13 cellular contexts compared by ENCODE assay signal in the genomic region with DNA sequence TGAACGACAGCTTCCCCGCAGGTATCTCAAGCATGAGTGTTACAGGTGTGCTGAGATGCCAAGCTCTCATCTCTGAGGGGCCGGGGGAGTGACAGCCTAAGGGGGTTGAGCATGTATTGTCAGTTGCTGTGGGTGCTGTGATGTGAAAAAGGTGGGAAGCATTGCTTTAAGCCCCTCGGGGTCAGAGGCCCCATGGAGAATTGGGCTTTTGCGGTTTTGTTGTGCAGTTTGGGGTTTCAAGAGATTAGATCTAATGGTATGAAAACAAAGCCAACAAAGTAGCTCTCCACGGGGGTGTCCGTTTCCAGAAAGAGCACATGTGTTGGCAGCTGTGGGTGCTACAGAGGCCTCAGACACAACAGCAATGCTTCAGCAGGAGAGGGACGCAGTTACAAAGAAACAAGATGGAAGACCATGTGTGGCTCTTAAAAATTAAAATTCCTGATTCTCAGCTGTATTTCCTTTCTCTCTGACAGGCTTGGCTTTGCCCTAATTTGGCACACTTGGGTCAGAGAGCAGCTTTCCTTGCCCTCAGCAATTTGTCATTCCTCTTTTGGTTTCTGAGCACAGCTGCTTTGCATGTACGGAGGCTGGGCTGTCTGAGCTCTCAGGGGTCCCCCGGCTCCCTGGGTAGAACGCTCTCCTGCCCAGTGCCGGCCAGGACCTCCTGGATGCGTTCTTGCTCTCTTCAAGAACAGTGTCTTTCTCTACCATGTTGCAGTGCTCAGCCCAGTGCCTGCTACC. TPM values are rescaled to one million over a fixed set of nuclear protein-coding genes. Genes with fewer than 3 reads are reported as not detected.
DNase-seq lines count a peak whose midpoint lies in the region; ATAC-seq and TF ChIP-seq lines count a peak whose summit lies in the region.
"Had no signal": no experiment of that assay in that cellular context is flagged by ENCODE, and none has a peak within 500 bp of the region (broad histone marks: within the 10 kb centered on the region; RNA-seq: fewer than 3 reads in every experiment).

No MANE protein-coding gene starts in this region.

- ATAC-seq in activated CD8-positive, alpha-beta T cell treated with anti-CD3 and anti-CD28 coated beads for 36 hours, result no peak
- ATAC-seq in activated CD8-positive, alpha-beta T cell treated with anti-CD3 and anti-CD28 coated beads, Interleukin-2, amount 10 ng/mL, durations not matched to agents 7 days and 5 days, result no peak
- ATAC-seq in memory B cell (ENCODE audit: low read depth) (peak; percentile 18), thoracic aorta (ENCODE audit: insufficient number of reproducible peaks, low FRiP score, low read depth) (no peak)
- ATAC-seq: A549 had no signal

- H3K4me3 Mint-ChIP-seq in activated CD8-positive, alpha-beta T cell treated with anti-CD3 and anti-CD28 coated beads for 36 hours, result no peak overlapping the region
- no peak overlapping the region for H3K4me3 Mint-ChIP-seq in activated CD8-positive, alpha-beta T cell treated with anti-CD3 and anti-CD28 coated beads, Interleukin-2, amount 10 ng/mL, durations not matched to agents 7 days and 5 days
- peak overlapping the region; percentile 82 for H3K4me3 Mint-ChIP-seq in memory B cell

- no peaks in the 10 kb centered on the region for H3K27me3 Mint-ChIP-seq in activated CD8-positive, alpha-beta T cell treated with anti-CD3 and anti-CD28 coated beads for 36 hours
- H3K27me3 Mint-ChIP-seq in activated CD8-positive, alpha-beta T cell treated with anti-CD3 and anti-CD28 coated beads, Interleukin-2, amount 10 ng/mL, durations not matched to agents 7 days and 5 days (ENCODE audit: low read depth), result no peaks in the 10 kb centered on the region
- no peaks in the 10 kb centered on the region for H3K27me3 Mint-ChIP-seq in memory B cell

- no peak overlapping the region for H2AFZ ChIP-seq in MM.1S (ENCODE audit: low read length)

- DNase-seq in activated CD8-positive, alpha-beta T cell treated with anti-CD3 and anti-CD28 coated beads for 36 hours, result peak; percentile 12
- no peak for DNase-seq in activated CD8-positive, alpha-beta T cell treated with anti-CD3 and anti-CD28 coated beads, Interleukin-2, amount 10 ng/mL, durations not matched to agents 7 days and 5 days
- DNase-seq in MM.1S (peak; percentile 55), memory B cell (ENCODE audit: low spot score in 2 of 2) (no peak), thoracic aorta (ENCODE audit: low spot score) (no peak), retina (no peak), NCI-H82 treated with DMSO at 0.1 percent for 48 hours (lab: John Stamatoyannopoulos, UW; ENCODE audit: unreplicated experiment) (no peak)
- no peak for DNase-seq in activated CD8-positive, alpha-beta memory T cell treated with anti-CD3 and anti-CD28 coated beads, Interleukin-2, amount 50 U/mL, for 48 hours
- DNase-seq: activated CD4-positive, CD25-positive, alpha-beta regulatory T cell; NCI-H510A; ovary; stimulated activated CD4-positive, alpha-beta T cell treated with anti-CD3 and anti-CD28 coated beads, Interleukin-2, amount 100 ng/mL, for 48 hours had no signal

- peaks cover 50% of the 10 kb centered on the region for H3K4me1 Mint-ChIP-seq in activated CD8-positive, alpha-beta T cell treated with anti-CD3 and anti-CD28 coated beads for 36 hours (ENCODE audit: low read depth)
- peaks cover 46% of the 10 kb centered on the region for H3K4me1 Mint-ChIP-seq in activated CD8-positive, alpha-beta T cell treated with anti-CD3 and anti-CD28 coated beads, Interleukin-2, amount 10 ng/mL, durations not matched to agents 7 days and 5 days (ENCODE audit: low read depth)
- H3K4me1 Mint-ChIP-seq in memory B cell, result peaks cover 79% of the 10 kb centered on the region

- POLR2A ChIA-PET in activated CD8-positive, alpha-beta T cell treated with anti-CD3 and anti-CD28 coated beads for 36 hours (lab: Charles Lee), result interaction anchor here (1.4 kb wide), 1 partner anchor 9 kb away, joined by 4 read pairs; no protein-coding TSS in a partner anchor
- POLR2A ChIA-PET in activated CD8-positive, alpha-beta T cell treated with anti-CD3 and anti-CD28 coated beads, Interleukin-2, amount 10 ng/mL, durations not matched to agents 7 days and 5 days (lab: Charles Lee), result interaction anchor here (0.9 to 1.8 kb wide), 2 partner anchors 15 to 16 kb away, joined by 3 to 6 read pairs; no protein-coding TSS in a partner anchor

- H3K36me3 ChIP-seq in MM.1S (replicated peaks; ENCODE audit: insufficient read depth, low read length), result no peaks in the 10 kb centered on the region
- H3K36me3 ChIP-seq in thoracic aorta, result peaks cover 6% of the 10 kb centered on the region
- H3K36me3 ChIP-seq: ovary had no signal

- H3K79me2 ChIP-seq in MM.1S (ENCODE audit: low read length), result peaks cover 87% of the 10 kb centered on the region

- intact Hi-C loops in activated CD8-positive, alpha-beta T cell treated with anti-CD3 and anti-CD28 coated beads for 36 hours (cut with micrococcal nuclease), result no loop called here

- TF ChIP-seq CTCF in activated CD8-positive, alpha-beta T cell treated with anti-CD3 and anti-CD28 coated beads for 36 hours (IDR thresholded peaks at IDR 0.05), result no peak
- TF ChIP-seq CTCF in MM.1S (IDR thresholded peaks at IDR 0.05; ENCODE audit: low read length) (no peak), thoracic aorta (IDR thresholded peaks at IDR 0.05) (no peak)

- peaks cover 1% of the 10 kb centered on the region for H3K36me3 Mint-ChIP-seq in activated CD8-positive, alpha-beta T cell treated with anti-CD3 and anti-CD28 coated beads for 36 hours (ENCODE audit: low read depth)
- H3K36me3 Mint-ChIP-seq in activated CD8-positive, alpha-beta T cell treated with anti-CD3 and anti-CD28 coated beads, Interleukin-2, amount 10 ng/mL, durations not matched to agents 7 days and 5 days (ENCODE audit: low read depth), result peaks cover 1% of the 10 kb centered on the region
- H3K36me3 Mint-ChIP-seq in memory B cell, result peaks cover 13% of the 10 kb centered on the region

- peak overlapping the region; percentile 78 for H3K27ac ChIP-seq in MM.1S (ENCODE audit: low read length)
- H3K27ac ChIP-seq in thoracic aorta, result peak overlapping the region; percentile 36 to 59
- H3K27ac ChIP-seq: A549, ovary had no signal

- H3K27me3 ChIP-seq in MM.1S (replicated peaks; ENCODE audit: insufficient read depth, low read length) (no peaks in the 10 kb centered on the region), thoracic aorta (replicated peaks; ENCODE audit: insufficient read depth) (no peaks in the 10 kb centered on the region)
- H3K27me3 ChIP-seq: ovary had no signal

- H3K4me3 ChIP-seq in MM.1S (ENCODE audit: low read length) (0 out of 2 replicates have a peak overlapping the region, but pooled peaks have one; percentile 14), thoracic aorta (peak overlapping the region; percentile 22)
- H3K4me3 ChIP-seq: A549, ovary had no signal

- H3K9me3 ChIP-seq in MM.1S (replicated peaks; ENCODE audit: insufficient read depth, low read length), result no peaks in the 10 kb centered on the region
- no peaks in the 10 kb centered on the region for H3K9me3 ChIP-seq in thoracic aorta
- H3K9me3 ChIP-seq: A549, ovary had no signal

- H3K4me1 ChIP-seq in MM.1S (ENCODE audit: low read length) (peaks cover 57% of the 10 kb centered on the region), thoracic aorta (ENCODE audit: control insufficient read depth in 1 of 2, low read depth in 2 of 2) (peaks cover 52 to 93% of the 10 kb centered on the region in 2 donors)

- CTCF ChIA-PET in activated CD8-positive, alpha-beta T cell treated with anti-CD3 and anti-CD28 coated beads for 36 hours (lab: Charles Lee), result interaction anchor here (0.8 to 1.2 kb wide), 3 partner anchors 9 to 102 kb away, joined by 3 read pairs; no protein-coding TSS in a partner anchor
- CTCF ChIA-PET in activated CD8-positive, alpha-beta T cell treated with anti-CD3 and anti-CD28 coated beads, Interleukin-2, amount 10 ng/mL, durations not matched to agents 7 days and 5 days (lab: Charles Lee), result interaction anchor here (0.7 to 1.7 kb wide), 9 partner anchors 9 to 101 kb away, joined by 3 to 6 read pairs (median 4); no protein-coding TSS in a partner anchor

- H3K4me2 ChIP-seq in MM.1S (ENCODE audit: low read depth, low read length), result peak overlapping the region; percentile 72
- H3K4me2 ChIP-seq: A549 had no signal

- no peaks in the 10 kb centered on the region for H4K20me1 ChIP-seq in MM.1S (ENCODE audit: insufficient read depth, low read length)

- H3K27ac Mint-ChIP-seq in activated CD8-positive, alpha-beta T cell treated with anti-CD3 and anti-CD28 coated beads for 36 hours, result no peak overlapping the region
- no peak overlapping the region for H3K27ac Mint-ChIP-seq in activated CD8-positive, alpha-beta T cell treated with anti-CD3 and anti-CD28 coated beads, Interleukin-2, amount 10 ng/mL, durations not matched to agents 7 days and 5 days
- peak overlapping the region; percentile 93 for H3K27ac Mint-ChIP-seq in memory B cell

- H3K9me2 ChIP-seq in MM.1S (replicated peaks; ENCODE audit: insufficient read depth, low read length), result no peaks in the 10 kb centered on the region

- peaks cover 27% of the 10 kb centered on the region for H3F3A ChIP-seq in MM.1S (ENCODE audit: insufficient read depth, low read length)

- H3K9me3 Mint-ChIP-seq in activated CD8-positive, alpha-beta T cell treated with anti-CD3 and anti-CD28 coated beads for 36 hours, result no peaks in the 10 kb centered on the region
- H3K9me3 Mint-ChIP-seq in activated CD8-positive, alpha-beta T cell treated with anti-CD3 and anti-CD28 coated beads, Interleukin-2, amount 10 ng/mL, durations not matched to agents 7 days and 5 days (ENCODE audit: insufficient read depth), result no peaks in the 10 kb centered on the region
- no peaks in the 10 kb centered on the region for H3K9me3 Mint-ChIP-seq in memory B cell

- H3K9ac ChIP-seq in MM.1S (ENCODE audit: low read length), result peak overlapping the region; percentile 33; the same call in 1 of the 2 replicates

RNA-seq across cellular contexts. Expression of a gene that starts 7.0 kb away (rescaled TPM):
- total RNA-seq in activated CD8-positive, alpha-beta T cell treated with anti-CD3 and anti-CD28 coated beads for 36 hours, result 1 to 10 TPM; 6.3 to 6.8 TPM
- total RNA-seq in activated CD8-positive, alpha-beta T cell treated with anti-CD3 and anti-CD28 coated beads, Interleukin-2, amount 10 ng/mL, durations not matched to agents 7 days and 5 days, result 1 to 10 TPM; 4.8 to 6.3 TPM
- total RNA-seq in thoracic aorta, result 1 to 10 TPM; 1.9 to 7.4 TPM

RNA-seq across cellular contexts. Expression of a gene that starts 7.0 kb away (rescaled TPM):
- total RNA-seq in activated CD8-positive, alpha-beta T cell treated with anti-CD3 and anti-CD28 coated beads for 36 hours, result 10 to 100 TPM; 14.0 to 15.0 TPM
- total RNA-seq in activated CD8-positive, alpha-beta T cell treated with anti-CD3 and anti-CD28 coated beads, Interleukin-2, amount 10 ng/mL, durations not matched to agents 7 days and 5 days, result 10 to 100 TPM; 12.5 to 13.4 TPM
- total RNA-seq in thoracic aorta, result 100 to 1,000 TPM; 116 to 134 TPM

Comparison
In these comparisons a context has a peak if more than half of its experiments do, and no peak if none do; other contexts are left out.
1. DNase-seq: peak in activated CD8-positive, alpha-beta T cell treated with anti-CD3 and anti-CD28 coated beads for 36 hours (single experiment) and MM.1S (single experiment); none in activated CD8-positive, alpha-beta T cell treated with anti-CD3 and anti-CD28 coated beads, Interleukin-2, amount 10 ng/mL, durations not matched to agents 7 days and 5 days (single experiment), memory B cell (0 of 2), thoracic aorta (single experiment), retina (single experiment), activated CD8-positive, alpha-beta memory T cell treated with anti-CD3 and anti-CD28 coated beads, Interleukin-2, amount 50 U/mL, for 48 hours (single experiment) and NCI-H82 treated with DMSO at 0.1 percent for 48 hours (single experiment).
2. RNA of a gene that starts 7.0 kb away (total RNA-seq): 116 to 134 TPM in thoracic aorta; 14.0 to 15.0 TPM in activated CD8-positive, alpha-beta T cell treated with anti-CD3 and anti-CD28 coated beads for 36 hours and 12.5 to 13.4 TPM in activated CD8-positive, alpha-beta T cell treated with anti-CD3 and anti-CD28 coated beads, Interleukin-2, amount 10 ng/mL, durations not matched to agents 7 days and 5 days; every median in the first group is over 4 times any median in the second.